Comparison of ENCODE assay signal across 22 cellular contexts in genomic region chr22:29661355-29661754, GRCh38. TPM values are rescaled to one million over a fixed set of nuclear protein-coding genes. Genes with fewer than 3 reads are reported as not detected.
DNase-seq lines count a peak whose midpoint lies in the region; ATAC-seq and TF ChIP-seq lines count a peak whose summit lies in the region.
"Had no signal": no experiment of that assay in that cellular context is flagged by ENCODE, and none has a peak within 500 bp of the region (broad histone marks: within the 10 kb centered on the region; RNA-seq: fewer than 3 reads in every experiment).

No MANE protein-coding gene starts in this region.

- no peak overlapping the region for H2AFZ ChIP-seq in ACC112 (ENCODE audit: low read length, unreplicated experiment)

- WGBS in lower leg skin, 2 donors, result 20 to 41% methylated on average over 2 of the region's 2 CpGs

- intact Hi-C loops in lower leg skin (cut with DNase I; ENCODE audit: low total_unique reads), result no loop called here
- intact Hi-C loops in A673 (cut with micrococcal nuclease; ENCODE audit: unreplicated experiment), result no loop called here

- ATAC-seq in GM21737 (IDR thresholded peaks at IDR 0.05; ENCODE audit: unreplicated experiment) (no peak), HG03565 (IDR thresholded peaks at IDR 0.05; ENCODE audit: unreplicated experiment) (no peak)
- ATAC-seq: activated T-cell treated with anti-CD3 and anti-CD28 coated beads, Interleukin-2, amount 50 U/mL, for 4 hours; naive thymus-derived CD8-positive, alpha-beta T cell had no signal

- POLR2A ChIA-PET in A673 (lab: Charles Lee; ENCODE audit: low non-redundant PET), result no interaction called here

- no peak for TF ChIP-seq POLR2A in lower leg skin (IDR thresholded peaks at IDR 0.05)

- DNase-seq in LHCN-M2 (ENCODE audit: low read depth), result peak; percentile 9
- no peak for DNase-seq in epithelial cell of prostate (ENCODE audit: low read depth, low spot score)
- DNase-seq in lower leg skin (ENCODE audit: low spot score in 2 of 2), result peak; percentile 1 to 32
- DNase-seq in GDM1 (lab: John Stamatoyannopoulos, UW), result no peak
- DNase-seq in A673 (ENCODE audit: low spot score), result no peak
- DNase-seq: 8988T; activated CD4-positive, alpha-beta T cell treated with anti-CD3 and anti-CD28 coated beads, Interleukin-2, amount 50 U/mL, for 48 hours; activated T-cell treated with anti-CD3 and anti-CD28 coated beads, Interleukin-2, amount 50 U/mL, for 4 hours; CD8-positive, alpha-beta memory T cell; dorsolateral prefrontal cortex; naive thymus-derived CD8-positive, alpha-beta T cell; NCI-H187 treated with DMSO at 0.1 percent for 48 hours; Right ventricle myocardium superior; spleen; T-helper 1 cell; transverse colon had no signal

- H3K4me1 ChIP-seq in ACC112 (ENCODE audit: control insufficient read depth, insufficient read depth, low read length, unreplicated experiment) (peaks cover 14% of the 10 kb centered on the region), A673 (ENCODE audit: insufficient read depth, low read length, poor library complexity, severe bottlenecking) (no peaks in the 10 kb centered on the region)
- H3K4me1 ChIP-seq: transverse colon had no signal

- H3K79me2 ChIP-seq in ACC112 (ENCODE audit: control insufficient read depth, insufficient read depth, low read length, unreplicated experiment), result no peaks in the 10 kb centered on the region

- H3K27ac ChIP-seq in ACC112 (ENCODE audit: low read depth, low read length), result peak overlapping the region; percentile 66
- H3K27ac ChIP-seq in epithelial cell of prostate, result peak overlapping the region; percentile 42
- no peak overlapping the region for H3K27ac ChIP-seq in A673 (ENCODE audit: low read depth, low read length, poor library complexity, severe bottlenecking)
- H3K27ac ChIP-seq: dorsolateral prefrontal cortex, spleen, transverse colon, VCaP had no signal

- no peaks in the 10 kb centered on the region for H3K9me3 ChIP-seq in A673 (ENCODE audit: low read depth, low read length, poor library complexity, severe bottlenecking)
- H3K9me3 ChIP-seq: spleen, transverse colon had no signal

- TF ChIP-seq CTCF in lower leg skin (IDR thresholded peaks at IDR 0.05), result no peak
- no peak for TF ChIP-seq CTCF in A673 (conservative IDR thresholded peaks at IDR 0.05; ENCODE audit: low read depth, low read length)

- no peak overlapping the region for H3K4me3 ChIP-seq in ACC112 (ENCODE audit: low read depth, low read length)
- H3K4me3 ChIP-seq in lower leg skin (ENCODE audit: low read depth, poor library complexity, severe bottlenecking), result no peak overlapping the region
- no peak overlapping the region for H3K4me3 ChIP-seq in A673 (ENCODE audit: low read depth, low read length, poor library complexity, severe bottlenecking)
- H3K4me3 ChIP-seq: dorsolateral prefrontal cortex, lung, spleen, transverse colon had no signal

- H3K36me3 ChIP-seq in ACC112 (ENCODE audit: insufficient read depth, low read length), result no peaks in the 10 kb centered on the region
- H3K36me3 ChIP-seq in A673 (ENCODE audit: insufficient read depth, low read length, poor library complexity, severe bottlenecking), result peaks cover 3% of the 10 kb centered on the region

- H3K27me3 ChIP-seq in ACC112 (ENCODE audit: insufficient read depth, low read length), result no peaks in the 10 kb centered on the region
- no peaks in the 10 kb centered on the region for H3K27me3 ChIP-seq in A673 (replicated peaks; ENCODE audit: insufficient read depth, low read depth, low read length, poor library complexity)
- H3K27me3 ChIP-seq: dorsolateral prefrontal cortex, spleen, transverse colon had no signal

- BruUV-seq in A673 (replicated peaks; lab: Mats Ljungman, UMichigan), result no TSS peak

- CTCF ChIA-PET in A673 (lab: Charles Lee), result no interaction called here

RNA-seq across cellular contexts. Expression of gene NF2, which starts 57.9 kb away (rescaled TPM):
- 105 and 110 TPM in 2 replicates for total RNA-seq in LHCN-M2 (2014; rRNA removed)
- 76.4 TPM for polyA plus RNA-seq in LHCN-M2 (2012)
- total RNA-seq in lower leg skin, result 10 to 100 TPM; 16.7 to 32.0 (median 25.2) TPM
- 40.5 and 44.6 TPM in 2 replicates for total RNA-seq in A673 (2021)

RNA-seq across cellular contexts. Expression of gene CABP7, which starts 58.4 kb away (rescaled TPM):
- total RNA-seq in LHCN-M2 (2014; rRNA removed), result not detected in 2 replicates
- polyA plus RNA-seq in LHCN-M2 (2012), result 0.11 TPM
- not detected for total RNA-seq in lower leg skin
- not detected in 2 replicates for total RNA-seq in A673 (2021)
- total RNA-seq: NCI-H460, Right ventricle myocardium superior, transverse colon had no signal
- polyA plus RNA-seq: CD8-positive, alpha-beta memory T cell had no signal

Comparison
In these comparisons a context has a peak if more than half of its experiments do, and no peak if none do; other contexts are left out.
1. DNase-seq: peak in LHCN-M2 (single experiment) and lower leg skin (2 of 2); none in epithelial cell of prostate (single experiment), GDM1 (single experiment) and A673 (single experiment).